ENCODE assay signal across 11 cellular contexts in the genomic region with DNA sequence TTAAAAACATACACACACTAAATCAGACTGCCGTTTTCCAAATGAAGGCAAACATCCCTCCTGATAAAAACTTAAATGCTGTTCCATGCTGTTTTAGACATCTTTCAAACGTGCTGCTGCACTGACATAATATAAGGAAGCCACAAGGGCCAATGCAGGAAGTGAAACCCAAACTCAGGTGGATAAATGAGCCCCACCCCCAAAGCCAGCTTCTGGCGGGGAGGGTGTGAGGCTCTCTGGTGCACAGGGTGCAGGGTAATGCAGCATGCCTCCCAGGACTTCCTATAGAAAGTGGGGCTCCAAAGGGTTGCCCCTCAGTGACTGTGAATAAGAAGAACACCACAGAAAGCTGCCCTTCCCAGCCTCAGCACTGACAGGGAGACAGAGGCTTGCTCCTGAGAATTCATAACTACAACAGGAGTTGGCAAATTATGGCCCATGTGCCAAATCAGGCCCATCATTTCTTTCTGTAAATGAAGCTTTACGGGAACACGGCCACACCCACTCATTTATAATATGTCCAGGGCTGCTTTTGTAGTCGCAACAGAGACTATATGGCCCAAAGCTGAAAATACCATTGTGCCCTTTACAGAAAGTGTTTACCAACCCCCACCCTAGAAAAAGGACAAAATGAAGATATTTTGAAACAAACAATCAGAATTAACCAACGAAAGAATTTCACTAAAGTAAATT. TPM values are rescaled to one million over a fixed set of nuclear protein-coding genes. Genes with fewer than 3 reads are reported as not detected.
DNase-seq lines count a peak whose midpoint lies in the region; ATAC-seq and TF ChIP-seq lines count a peak whose summit lies in the region.
"Not testable (repeated sequence)": the region's sequence is repeated elsewhere in the genome, so short reads cannot be mapped to it uniquely, and the experiment has no call there.
"Had no signal": no experiment of that assay in that cellular context is flagged by ENCODE, and none has a peak within 500 bp of the region (broad histone marks: within the 10 kb centered on the region; RNA-seq: fewer than 3 reads in every experiment).

No MANE protein-coding gene starts in this region.

- not testable (repeated sequence) for H3K4me3 ChIP-seq in SU-DHL-6 (ENCODE audit: insufficient read depth, low read length, poor library complexity, severe bottlenecking)

- ATAC-seq in GM18499 (IDR thresholded peaks at IDR 0.05; ENCODE audit: insufficient read depth, unreplicated experiment) (peak; percentile 99), GM19328 (IDR thresholded peaks at IDR 0.05; ENCODE audit: unreplicated experiment) (peak; percentile 90), GM21737 (IDR thresholded peaks at IDR 0.05; ENCODE audit: unreplicated experiment) (peak; percentile 95), HG03045 (IDR thresholded peaks at IDR 0.05; ENCODE audit: unreplicated experiment) (peak; percentile 89), HG03558 (IDR thresholded peaks at IDR 0.05; ENCODE audit: extremely low read depth, unreplicated experiment) (peak; percentile 99), natural killer cell (peak; percentile 66 to 81 (median 70))
- ATAC-seq in activated T-cell treated with anti-CD3 and anti-CD28 coated beads, Interleukin-2, amount 50 U/mL, for 72 hours (replicated peaks in 1 of 2), result peak; percentile 47 to 78

- not testable (repeated sequence) for H3K79me2 ChIP-seq in SU-DHL-6 (ENCODE audit: insufficient read depth, low read length)

- not testable (repeated sequence) for H2AFZ ChIP-seq in SU-DHL-6 (ENCODE audit: low read depth, low read length, severe bottlenecking)

- TF ChIP-seq CTCF in SU-DHL-6 (IDR thresholded peaks at IDR 0.05; ENCODE audit: insufficient read depth, low read length, poor library complexity, severe bottlenecking); natural killer cell (IDR thresholded peaks at IDR 0.05): not testable (repeated sequence)

- H3K27ac ChIP-seq in SU-DHL-6 (ENCODE audit: low read depth, low read length), result peak overlapping the region; percentile 35; the same call in 1 of the 2 replicates

- H3K4me2 ChIP-seq in SU-DHL-6 (ENCODE audit: low read depth, low read length, poor library complexity, severe bottlenecking), result peak overlapping the region; percentile 33

- peak overlapping the region; percentile 95 for H3K27ac Mint-ChIP-seq in activated T-cell treated with anti-CD3 and anti-CD28 coated beads, Interleukin-2, amount 50 U/mL, for 72 hours
- H3K27ac Mint-ChIP-seq in natural killer cell, result peak overlapping the region in 1 of 2 donors; percentile 14

- not testable (repeated sequence) for H3F3A ChIP-seq in SU-DHL-6 (ENCODE audit: insufficient read depth)

- not testable (repeated sequence) for H3K9ac ChIP-seq in SU-DHL-6 (ENCODE audit: low read length)

- peak overlapping the region in 1 of 2 donors; percentile 75 for H3K4me3 Mint-ChIP-seq in activated T-cell treated with anti-CD3 and anti-CD28 coated beads, Interleukin-2, amount 50 U/mL, for 72 hours
- not testable (repeated sequence) for H3K4me3 Mint-ChIP-seq in natural killer cell

- H3K9me3 ChIP-seq in SU-DHL-6 (ENCODE audit: insufficient read depth, low read length), result not testable (repeated sequence)

- not testable (repeated sequence) for H4K20me1 ChIP-seq in SU-DHL-6 (ENCODE audit: low read depth, low read length)

- not testable (repeated sequence) for H3K36me3 ChIP-seq in SU-DHL-6 (ENCODE audit: low read length)

- intact Hi-C loops in natural killer cell (cut with micrococcal nuclease), result not testable (repeated sequence)

- H3K9me3 Mint-ChIP-seq in activated T-cell treated with anti-CD3 and anti-CD28 coated beads, Interleukin-2, amount 50 U/mL, for 72 hours; natural killer cell: not testable (repeated sequence)

- peak in 1 of 2 donors; percentile 24 for DNase-seq in activated T-cell treated with anti-CD3 and anti-CD28 coated beads, Interleukin-2, amount 50 U/mL, for 72 hours
- not testable (repeated sequence) for DNase-seq in natural killer cell

- H3K36me3 Mint-ChIP-seq in activated T-cell treated with anti-CD3 and anti-CD28 coated beads, Interleukin-2, amount 50 U/mL, for 72 hours (ENCODE audit: insufficient read depth in 2 of 2), result peaks cover 5 to 11% of the 10 kb centered on the region in 2 donors
- H3K36me3 Mint-ChIP-seq in natural killer cell, result not testable (repeated sequence)

- H3K27me3 ChIP-seq in SU-DHL-6 (ENCODE audit: low read length), result not testable (repeated sequence)

- peaks cover 16% of the 10 kb centered on the region for H3K4me1 Mint-ChIP-seq in activated T-cell treated with anti-CD3 and anti-CD28 coated beads, Interleukin-2, amount 50 U/mL, for 72 hours (ENCODE audit: low read depth)
- peaks cover 7 to 14% of the 10 kb centered on the region in 2 donors for H3K4me1 Mint-ChIP-seq in natural killer cell

- H3K9me2 ChIP-seq in SU-DHL-6 (replicated peaks; ENCODE audit: insufficient read depth, low read length), result not testable (repeated sequence)

- H3K27me3 Mint-ChIP-seq in activated T-cell treated with anti-CD3 and anti-CD28 coated beads, Interleukin-2, amount 50 U/mL, for 72 hours (ENCODE audit: low read depth); natural killer cell (ENCODE audit: low read depth in 2 of 2): not testable (repeated sequence)

RNA-seq across cellular contexts. Expression of gene OCA2, which starts 37.2 kb away (rescaled TPM):
- total RNA-seq in activated T-cell treated with anti-CD3 and anti-CD28 coated beads, Interleukin-2, amount 50 U/mL, for 72 hours, result under 1 TPM in 1 of 2 donors, not detected in 1; 0.14 TPM
- total RNA-seq in natural killer cell, result 1 to 10 TPM in 1 of 3 donors, under 1 TPM in 2; 0.35 to 1.5 (median 0.56) TPM
- total RNA-seq: osteoblast; RPMI7951; T-helper 1 cell treated with Interleukin-12 subunit alpha and Interleukin-12 subunit beta and Interleukin-4 antibody, amounts not matched to agents 30 ng/mL and 1 ng/mL, for 36 hours had no signal
